24 cellular contexts compared by ENCODE assay signal in the genomic region with DNA sequence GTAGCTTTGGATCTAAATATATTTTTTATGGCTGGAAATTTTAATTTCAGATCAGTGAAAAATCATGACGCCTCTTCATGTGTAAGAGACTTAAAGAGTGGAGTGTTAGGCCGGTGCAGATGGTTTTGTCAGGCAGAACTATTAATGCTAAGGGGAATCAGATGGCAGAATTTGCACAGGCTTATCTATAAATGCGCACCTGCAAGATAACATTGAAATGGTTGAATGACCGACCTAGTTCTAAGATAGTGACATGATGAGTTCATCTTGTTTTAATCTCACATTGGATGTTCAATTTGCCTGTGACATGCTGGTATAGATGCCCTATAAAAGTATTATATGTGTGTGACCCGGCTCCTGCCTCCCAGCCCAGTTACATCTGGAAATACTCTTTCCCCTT.
A peak's percentile ranks its signal among the peaks of the same experiment; 100 is the strongest.
DNase-seq lines count a peak whose midpoint lies in the region; ATAC-seq lines count a peak whose summit lies in the region.
"Had no signal": no experiment of that assay in that cellular context is flagged by ENCODE, and none has a peak within 500 bp of the region (broad histone marks: within the 10 kb centered on the region; RNA-seq: fewer than 3 reads in every experiment).

No MANE protein-coding gene starts in this region.

- peak overlapping the region; percentile 78 for H3K27ac ChIP-seq in Karpas-422 (ENCODE audit: low read length)
- H3K27ac ChIP-seq: BLaER1 had no signal

- no peaks in the 10 kb centered on the region for H3K9me2 ChIP-seq in Karpas-422 (replicated peaks; ENCODE audit: insufficient read depth, low read length)

- H3K4me1 ChIP-seq in Karpas-422 (ENCODE audit: low read length) = peaks cover 22% of the 10 kb centered on the region
- H3K4me1 ChIP-seq: BLaER1 had no signal

- no peak for ATAC-seq in HG03460 (IDR thresholded peaks at IDR 0.05; ENCODE audit: unreplicated experiment)
- ATAC-seq: GM12878 had no signal

- no peaks in the 10 kb centered on the region for H4K20me1 ChIP-seq in Karpas-422 (ENCODE audit: insufficient read depth, low read depth, low read length)
- H4K20me1 ChIP-seq: BLaER1 had no signal

- H3K36me3 ChIP-seq in Karpas-422 (ENCODE audit: insufficient read depth, low read length) = no peaks in the 10 kb centered on the region
- H3K36me3 ChIP-seq: BE2C, BLaER1 had no signal

- peak; percentile 77 for DNase-seq in Karpas-422
- DNase-seq in NCI-H146 (lab: John Stamatoyannopoulos, UW) = peak; percentile 68
- peak; percentile 23 for DNase-seq in SK-N-DZ (ENCODE audit: low spot score)
- DNase-seq in putamen (ENCODE audit: low spot score) = peak; percentile 57
- no peak for DNase-seq in occipital lobe (lab: John Stamatoyannopoulos, UW)
- DNase-seq in NCI-H2081 (lab: John Stamatoyannopoulos, UW) = no peak
- DNase-seq: 8988T; ACHN; BE2C; C1 segment of cervical spinal cord; CD4-positive, alpha-beta memory T cell; CD4-positive, CD25-positive, alpha-beta regulatory T cell; CD8-positive, alpha-beta memory T cell; COR-L47; DMS 273 treated with DMSO at 0.1 percent for 48 hours; DMS153; DMS53; DMS79; DND-41; EL; GDM1 had no signal

- no peaks in the 10 kb centered on the region; the same call in 1 of the 2 replicates for H3K27me3 ChIP-seq in Karpas-422 (ENCODE audit: low read length)
- H3K27me3 ChIP-seq: BE2C, BLaER1 had no signal

- H3K9ac ChIP-seq in Karpas-422 (ENCODE audit: low read length) = no peak overlapping the region
- H3K9ac ChIP-seq: BLaER1 had no signal

- no peaks in the 10 kb centered on the region for H3K9me3 ChIP-seq in Karpas-422 (ENCODE audit: low read length)
- H3K9me3 ChIP-seq: BE2C, BLaER1 had no signal

- no peak overlapping the region for H3K4me3 ChIP-seq in Karpas-422 (ENCODE audit: low read length)
- H3K4me3 ChIP-seq: BLaER1, GM12878 had no signal

- H2AFZ ChIP-seq in Karpas-422 (ENCODE audit: low read length) = no peak overlapping the region

- H3K79me2 ChIP-seq in Karpas-422 (ENCODE audit: low read length) = no peaks in the 10 kb centered on the region

- H3K4me2 ChIP-seq in Karpas-422 (ENCODE audit: low read depth, low read length, poor library complexity, severe bottlenecking) = peak overlapping the region; percentile 28
- H3K4me2 ChIP-seq: BLaER1 had no signal

Comparison
In these comparisons a context has a peak if more than half of its experiments do, and no peak if none do; other contexts are left out.
1. DNase-seq: peak in Karpas-422 (single experiment), NCI-H146 (single experiment), SK-N-DZ (single experiment) and putamen (single experiment); none in occipital lobe (single experiment) and NCI-H2081 (0 of 2).